In the genomic region with DNA sequence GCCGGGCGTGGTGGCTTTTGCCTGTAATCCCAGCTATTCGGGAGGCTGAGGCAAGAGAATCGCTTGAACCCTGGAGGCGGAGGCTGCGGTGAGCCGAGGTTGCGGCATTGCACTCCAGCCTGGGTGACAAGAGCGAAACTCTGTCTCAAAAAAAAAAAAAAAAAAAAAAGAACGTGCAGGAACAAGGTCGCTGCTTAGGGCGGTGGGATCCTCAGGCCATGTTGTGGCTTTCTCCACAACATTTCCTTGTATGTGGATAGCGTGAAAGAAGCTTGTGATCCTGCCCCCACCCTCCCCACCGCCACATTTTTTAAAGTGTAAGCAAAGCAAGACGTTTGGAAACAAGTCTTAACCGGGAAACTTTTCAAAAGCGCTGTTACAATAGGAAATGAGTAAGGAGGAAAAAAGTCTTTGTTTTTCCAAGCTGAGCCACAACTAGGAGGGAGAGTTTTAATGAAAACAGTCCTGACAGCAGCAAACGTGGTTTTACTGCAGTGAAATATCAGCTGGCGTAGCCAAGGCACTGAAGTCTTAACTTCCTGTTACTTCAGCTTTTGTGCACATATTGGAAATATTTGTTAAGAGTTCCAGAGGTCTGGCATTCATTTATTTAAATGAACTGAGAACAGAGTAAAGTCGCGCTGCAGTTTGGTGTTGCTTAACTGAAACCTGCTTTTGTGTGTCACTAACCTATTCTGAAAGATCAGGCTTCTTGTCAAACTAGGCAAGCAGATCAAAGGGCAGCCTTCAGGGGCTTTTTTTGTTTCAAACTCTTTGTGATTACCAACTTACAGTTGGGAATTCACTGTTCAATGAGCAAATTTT, we compare ENCODE assay signal across 7 cellular contexts. TPM values are rescaled to one million over a fixed set of nuclear protein-coding genes. Genes with fewer than 3 reads are reported as not detected.
DNase-seq lines count a peak whose midpoint lies in the region; ATAC-seq, FAIRE-seq and TF ChIP-seq lines count a peak whose summit lies in the region.

No MANE protein-coding gene starts in this region.

- H3K27ac ChIP-seq in gastroesophageal sphincter (peak overlapping the region; percentile 94 to 99 (median 99)), parathyroid adenoma (peak overlapping the region; percentile 99)

- peak overlapping the region; percentile 99 for H3K27ac Mint-ChIP-seq in activated naive CD4-positive, alpha-beta T cell treated with anti-CD3 and anti-CD28 coated beads for 36 hours

- H3K36me3 Mint-ChIP-seq in activated naive CD4-positive, alpha-beta T cell treated with anti-CD3 and anti-CD28 coated beads for 36 hours (ENCODE audit: low read depth), result peaks cover 33% of the 10 kb centered on the region

- intact Hi-C loops in activated naive CD4-positive, alpha-beta T cell treated with anti-CD3 and anti-CD28 coated beads for 36 hours (cut with micrococcal nuclease), result loop anchor here (1.0 to 10.0 kb wide), 12 partner anchors 73 to 879 kb away; a partner anchor contains a TSS

- ATAC-seq in gastroesophageal sphincter (peak; percentile 30), GM21447 (IDR thresholded peaks at IDR 0.05; ENCODE audit: unreplicated experiment) (no peak), HG03378 (IDR thresholded peaks at IDR 0.05; ENCODE audit: unreplicated experiment) (no peak)

- H3K79me2 ChIP-seq in parathyroid adenoma, result peaks cover 6% of the 10 kb centered on the region

- TF ChIP-seq CTCF in gastroesophageal sphincter (IDR thresholded peaks at IDR 0.05) (no peak), parathyroid adenoma (IDR thresholded peaks at IDR 0.05) (no peak)

- peak overlapping the region; percentile 71 for H2AFZ ChIP-seq in parathyroid adenoma

- H3K9ac ChIP-seq in parathyroid adenoma, result no peak overlapping the region

- H3K4me3 Mint-ChIP-seq in activated naive CD4-positive, alpha-beta T cell treated with anti-CD3 and anti-CD28 coated beads for 36 hours, result peak overlapping the region; percentile 89

- no peaks in the 10 kb centered on the region for H3K9me3 Mint-ChIP-seq in activated naive CD4-positive, alpha-beta T cell treated with anti-CD3 and anti-CD28 coated beads for 36 hours

- peaks cover 10 to 65% (median 10%) of the 10 kb centered on the region in 3 donors for H3K4me1 ChIP-seq in gastroesophageal sphincter
- H3K4me1 ChIP-seq in parathyroid adenoma, result peaks cover 14% of the 10 kb centered on the region

- H3K9me3 ChIP-seq in gastroesophageal sphincter, result no peaks in the 10 kb centered on the region
- no peaks in the 10 kb centered on the region for H3K9me3 ChIP-seq in parathyroid adenoma (ENCODE audit: control insufficient read depth, low read length)

- no peak for TF ChIP-seq POLR2A in gastroesophageal sphincter (IDR thresholded peaks at IDR 0.05)

- CTCF ChIA-PET in activated naive CD4-positive, alpha-beta T cell treated with anti-CD3 and anti-CD28 coated beads for 36 hours (lab: Charles Lee), result interaction anchor here (0.7 to 6.1 kb wide), 23 partner anchors 9 to 212 kb away, joined by 3 to 47 read pairs (median 5); no protein-coding TSS in a partner anchor

- H3K27me3 Mint-ChIP-seq in activated naive CD4-positive, alpha-beta T cell treated with anti-CD3 and anti-CD28 coated beads for 36 hours (ENCODE audit: low read depth), result no peaks in the 10 kb centered on the region

- H3K27me3 ChIP-seq in gastroesophageal sphincter, result no peaks in the 10 kb centered on the region
- H3K27me3 ChIP-seq in parathyroid adenoma (ENCODE audit: control insufficient read depth, insufficient read depth, low read length), result no peaks in the 10 kb centered on the region

- H3K4me1 Mint-ChIP-seq in activated naive CD4-positive, alpha-beta T cell treated with anti-CD3 and anti-CD28 coated beads for 36 hours (ENCODE audit: low read depth), result peaks cover 57% of the 10 kb centered on the region

- FAIRE-seq in GM18507 (lab: Jason Lieb, UNC), result peak; percentile 71

- no peak for TF ChIP-seq EP300 in gastroesophageal sphincter (IDR thresholded peaks at IDR 0.05)

- 1 to 2% methylated on average over 12 to 16 of the region's 21 CpGs for WGBS in gastroesophageal sphincter (ENCODE audit: low coverage in 1 of 2), 2 donors

- peak overlapping the region; percentile 60 for H3K4me2 ChIP-seq in parathyroid adenoma (ENCODE audit: low read length)

- H3K36me3 ChIP-seq in gastroesophageal sphincter (peaks cover 0 to 29% of the 10 kb centered on the region in 2 donors), parathyroid adenoma (ENCODE audit: control insufficient read depth, insufficient read depth, low read length) (no peaks in the 10 kb centered on the region)

- H3K4me3 ChIP-seq in gastroesophageal sphincter (peak overlapping the region; percentile 73 to 90), parathyroid adenoma (ENCODE audit: low read depth, low read length) (peak overlapping the region; percentile 42)

- DNase-seq in GM18507 (ENCODE audit: extremely low spot score, insufficient read length, low read depth) (no peak), NAMALWA (ENCODE audit: low spot score) (peak; percentile 57)
- peak; percentile 78 for DNase-seq in activated naive CD4-positive, alpha-beta T cell treated with anti-CD3 and anti-CD28 coated beads for 36 hours

RNA-seq across cellular contexts. Expression of a gene that starts 3.8 kb away (rescaled TPM):
- total RNA-seq in activated naive CD4-positive, alpha-beta T cell treated with anti-CD3 and anti-CD28 coated beads for 36 hours, result 10 to 100 TPM; 23.7 to 24.1 TPM
- 10 to 100 TPM; 55.5 to 95.8 (median 77.0) TPM for total RNA-seq in gastroesophageal sphincter
